8 cellular contexts compared by ENCODE assay signal in genomic region chr2:132415256-132416079, GRCh38. TPM values are rescaled to one million over a fixed set of nuclear protein-coding genes. Genes with fewer than 3 reads are reported as not detected.
DNase-seq lines count a peak whose midpoint lies in the region; ATAC-seq and TF ChIP-seq lines count a peak whose summit lies in the region.

No MANE protein-coding gene starts in this region.

- intact Hi-C loops in Right ventricle myocardium inferior (cut with DNase I) (no loop called here), lower lobe of right lung (cut with DNase I) (no loop called here), aorta (cut with DNase I) (no loop called here)

- H3K4me1 ChIP-seq in cardiac muscle cell (ENCODE audit: low read depth) (no peaks in the 10 kb centered on the region), lower lobe of right lung (peaks cover 19% of the 10 kb centered on the region), aorta (ENCODE audit: control insufficient read depth in 1 of 2, insufficient read depth in 2 of 2, low read length in 2 of 2) (no peaks in the 10 kb centered on the region)

- H3K36me3 ChIP-seq in cardiac muscle cell (no peaks in the 10 kb centered on the region), brain microvascular endothelial cell (replicated peaks) (no peaks in the 10 kb centered on the region), lower lobe of right lung (no peaks in the 10 kb centered on the region), aorta (ENCODE audit: control insufficient read depth in 1 of 2, insufficient read depth in 2 of 2, low read length in 1 of 2) (no peaks in the 10 kb centered on the region)

- H3K4me3 ChIP-seq in cardiac muscle cell (peak overlapping the region; percentile 48), brain microvascular endothelial cell (ENCODE audit: low read depth, low read length) (peak overlapping the region; percentile 55), lower lobe of right lung (peak overlapping the region; percentile 63), aorta (ENCODE audit: low read length in 2 of 2) (peak overlapping the region; percentile 16 to 20)

- H3K27ac ChIP-seq in cardiac muscle cell = peak overlapping the region; percentile 87
- H3K27ac ChIP-seq in brain microvascular endothelial cell = peak overlapping the region; percentile 88
- H3K27ac ChIP-seq in lower lobe of right lung = peak overlapping the region; percentile 89
- no peak overlapping the region for H3K27ac ChIP-seq in aorta (ENCODE audit: low read depth in 1 of 2, low read length in 2 of 2)

- H3K9me3 ChIP-seq in cardiac muscle cell (ENCODE audit: low read depth) = no peaks in the 10 kb centered on the region
- no peaks in the 10 kb centered on the region for H3K9me3 ChIP-seq in lower lobe of right lung
- H3K9me3 ChIP-seq in aorta (ENCODE audit: control insufficient read depth, low read length) = no peaks in the 10 kb centered on the region

- 30 to 31% methylated on average over 22 of the region's 22 CpGs for WGBS in aorta, 2 donors

- in situ Hi-C loops in brain microvascular endothelial cell (cut with HindIII; ENCODE audit: low pct_ligation_motif_present, low sequenced_read_pairs) = no loop called here
- in situ Hi-C loops in GM13977 (cut with MboI; ENCODE audit: low pct_unique_long_range_greater_than_20kb, low sequenced_read_pairs, unreplicated experiment) = no loop called here

- ATAC-seq in Right ventricle myocardium inferior (no peak), lower lobe of right lung (no peak), aorta (ENCODE audit: low FRiP score) (no peak)

- H3K27me3 ChIP-seq in cardiac muscle cell = no peaks in the 10 kb centered on the region
- no peaks in the 10 kb centered on the region for H3K27me3 ChIP-seq in brain microvascular endothelial cell (replicated peaks)
- H3K27me3 ChIP-seq in lower lobe of right lung (ENCODE audit: low read depth) = peaks cover 6% of the 10 kb centered on the region
- no peaks in the 10 kb centered on the region for H3K27me3 ChIP-seq in aorta (ENCODE audit: control insufficient read depth in 1 of 2, insufficient read depth in 2 of 2, low read length in 1 of 2)

- no peak for TF ChIP-seq CTCF in cardiac muscle cell (IDR thresholded peaks at IDR 0.05; ENCODE audit: low read depth, low read length)
- TF ChIP-seq CTCF in brain microvascular endothelial cell (IDR thresholded peaks at IDR 0.05; ENCODE audit: low read depth, low read length, missing control alignments) = no peak
- no peak for TF ChIP-seq CTCF in lower lobe of right lung (IDR thresholded peaks at IDR 0.05)
- no peak for TF ChIP-seq CTCF in GM13977 (IDR thresholded peaks at IDR 0.05; ENCODE audit: extremely low read depth, insufficient read depth, missing control alignments)

- DNase-seq in cardiac muscle cell (ENCODE audit: low read depth in 1 of 2, low spot score in 1 of 2) (peak in 1 of 2 donors; percentile 20), Right ventricle myocardium inferior (ENCODE audit: missing footprints) (no peak), brain microvascular endothelial cell (no peak), lower lobe of right lung (no peak), aorta (peak in 1 of 2 donors; percentile 78), GM13977 (ENCODE audit: low spot score) (no peak)
- no peak for DNase-seq in stimulated activated CD4-positive, alpha-beta T cell treated with anti-CD3 and anti-CD28 coated beads, Interleukin-4, amount 100 ng/mL, for 4 hours
- DNase-seq in activated CD8-positive, alpha-beta memory T cell treated with anti-CD3 and anti-CD28 coated beads, Interleukin-2, amount 50 U/mL, for 4 hours = no peak

RNA-seq across cellular contexts. Expression of gene GPR39, which starts 1.1 kb away (rescaled TPM):
- total RNA-seq in cardiac muscle cell = 7.3 and 10.9 TPM in 2 replicates
- polyA plus RNA-seq in cardiac muscle cell = 4.0 and 7.7 TPM in 2 replicates
- not detected for total RNA-seq in Right ventricle myocardium inferior
- total RNA-seq in lower lobe of right lung = 11.2 TPM
- under 1 TPM; 0.23 to 0.42 TPM for total RNA-seq in aorta
- not detected for polyA plus RNA-seq in aorta

Comparison
In these comparisons a context has a peak if more than half of its experiments do, and no peak if none do; other contexts are left out.
1. H3K27ac ChIP-seq: peak in cardiac muscle cell (single experiment), brain microvascular endothelial cell (single experiment) and lower lobe of right lung (single experiment); none in aorta (0 of 2).
2. Peak in every context shown above with its lines, with median percentiles within 50 percentile points of each other: H3K4me3 ChIP-seq.